Comparison of ENCODE assay signal across 27 cellular contexts in the genomic region with DNA sequence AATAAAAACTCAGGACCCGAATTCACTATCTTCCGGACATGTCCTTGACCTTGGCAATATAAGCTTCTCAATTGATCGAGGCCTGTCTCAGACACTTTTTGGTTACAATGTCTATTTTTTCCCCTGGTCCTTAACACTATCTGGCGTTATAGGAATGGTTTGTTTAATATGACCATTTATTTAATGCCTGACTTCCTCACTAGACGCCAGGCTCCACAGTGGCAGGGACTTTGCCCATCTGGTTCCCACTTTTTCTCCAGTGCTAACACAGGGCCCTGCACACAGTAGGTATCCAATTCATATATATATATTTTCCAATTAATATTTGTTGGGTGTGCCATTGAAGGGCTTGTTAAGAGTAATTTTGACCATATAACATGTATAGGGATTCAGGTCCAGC.
"Had no signal": no experiment of that assay in that cellular context is flagged by ENCODE, and none has a peak within 500 bp of the region (broad histone marks: within the 10 kb centered on the region; RNA-seq: fewer than 3 reads in every experiment).

No MANE protein-coding gene starts in this region.

- H3K4me3 ChIP-seq: ovary, psoas muscle, right lobe of liver, skin epidermis, smooth muscle cell, spleen, thoracic aorta, thyroid gland, transverse colon, upper lobe of right lung, uterus had no signal

- H3K36me3 ChIP-seq: neutrophil, ovary, right lobe of liver, spleen, thoracic aorta, thyroid gland, transverse colon, upper lobe of right lung, uterus had no signal

- H3K27ac ChIP-seq: neutrophil, psoas muscle, right lobe of liver, skin epidermis, upper lobe of right lung had no signal

- ATAC-seq: naive thymus-derived CD4-positive, alpha-beta T cell; natural killer cell treated with Interleukin-12 subunit alpha and Interleukin-12 subunit beta and Interleukin-15 and Interleukin-18, amount 100 ng/mL, for 72 hours; psoas muscle; right cardiac atrium; right lobe of liver; stimulated activated memory B cell treated with anti-CD40 and anti-IgM and Interleukin-4, amounts not matched to agents 10 μg/mL and 1 μg/mL and 100 μg/mL, for 72 hours; stimulated activated naive CD8-positive, alpha-beta T cell treated with anti-CD3 and anti-CD28 coated beads, Interleukin-15, amount 100 ng/mL, for 72 hours; stimulated activated naive CD8-positive, alpha-beta T cell treated with anti-CD3 and anti-CD28 coated beads, Interleukin-15, Interleukin-2, amounts not matched to agents 100 U/mL and 50 U/mL, for 24 hours had no signal

- DNase-seq: naive thymus-derived CD4-positive, alpha-beta T cell; nephron progenitor cell; nucleus accumbens; ovary; posterior cingulate gyrus; psoas muscle; right cardiac atrium; right lobe of liver; spleen; stimulated activated CD4-positive, alpha-beta T cell treated with anti-CD3 and anti-CD28 coated beads, Interleukin-12 subunit alpha, Interleukin-12 subunit beta, amount 100 ng/mL, for 4 hours; stimulated activated CD4-positive, alpha-beta T cell treated with anti-CD3 and anti-CD28 coated beads, Interleukin-1b, Interleukin-23, amount 100 ng/mL, for 48 hours; stimulated activated CD4-positive, alpha-beta T cell treated with anti-CD3 and anti-CD28 coated beads, Interleukin-4, amount 100 ng/mL, for 1 hour; stimulated activated CD4-positive, alpha-beta T cell treated with anti-CD3 and anti-CD28 coated beads, Interleukin-4, amount 100 ng/mL, for 4 hours; stimulated activated CD8-positive, alpha-beta memory T cell treated with anti-CD3 and anti-CD28 coated beads, Interleukin-4, amount 100 ng/mL, for 48 hours; stimulated activated naive CD4-positive, alpha-beta T cell; stimulated activated naive CD8-positive, alpha-beta T cell treated with anti-CD3 and anti-CD28 coated beads, Interleukin-15, amount 100 ng/mL, for 72 hours; stimulated activated naive CD8-positive, alpha-beta T cell treated with anti-CD3 and anti-CD28 coated beads, Interleukin-15, Interleukin-2, amounts not matched to agents 100 U/mL and 50 U/mL, for 24 hours; thyroid gland; transverse colon; upper lobe of right lung; uterus had no signal

- H3K9me3 ChIP-seq: neutrophil, ovary, psoas muscle, right lobe of liver, spleen, thoracic aorta, thyroid gland, transverse colon, upper lobe of right lung, uterus had no signal

- H3K27me3 ChIP-seq: ovary, right lobe of liver, spleen, thyroid gland, upper lobe of right lung, uterus had no signal
